In genomic region chr3:24495334-24495994, GRCh38 we compare ENCODE assay signal across 9 cellular contexts. TPM values are rescaled to one million over a fixed set of nuclear protein-coding genes. Genes with fewer than 3 reads are reported as not detected.
DNase-seq lines count a peak whose midpoint lies in the region; ATAC-seq and TF ChIP-seq lines count a peak whose summit lies in the region.
"Had no signal": no experiment of that assay in that cellular context is flagged by ENCODE, and none has a peak within 500 bp of the region (broad histone marks: within the 10 kb centered on the region; RNA-seq: fewer than 3 reads in every experiment).

No MANE protein-coding gene starts in this region.

- H3K4me3 ChIP-seq in WERI-Rb-1 (ENCODE audit: low read depth, low read length) (peak overlapping the region; percentile 70), heart right ventricle (peak overlapping the region; percentile 46 to 85 (median 76))
- H3K4me3 ChIP-seq: BLaER1 had no signal

- peak overlapping the region; percentile 95 for H3K27ac ChIP-seq in WERI-Rb-1
- peak overlapping the region; percentile 87 to 96 (median 94) for H3K27ac ChIP-seq in heart right ventricle
- H3K27ac ChIP-seq: BLaER1 had no signal

- H3K27me3 ChIP-seq in WERI-Rb-1 (ENCODE audit: insufficient read depth, low read depth, severe bottlenecking) (no peaks in the 10 kb centered on the region), heart right ventricle (peaks cover 0 to 55% (median 0%) of the 10 kb centered on the region in 7 donors)
- H3K27me3 ChIP-seq: BLaER1 had no signal

- ATAC-seq in heart right ventricle (peak; percentile 27 to 50 (median 38)), GM21786 (IDR thresholded peaks at IDR 0.05; ENCODE audit: unreplicated experiment) (no peak), HG03175 (IDR thresholded peaks at IDR 0.05; ENCODE audit: unreplicated experiment) (no peak)

- peaks cover 2 to 38% (median 13%) of the 10 kb centered on the region in 9 donors for H3K4me1 ChIP-seq in heart right ventricle
- H3K4me1 ChIP-seq: BLaER1 had no signal

- TF ChIP-seq CTCF in WERI-Rb-1 (IDR thresholded peaks at IDR 0.05; ENCODE audit: low read depth, low read length): no peak
- peak in 1 of 9 donors; percentile 30 for TF ChIP-seq CTCF in heart right ventricle (IDR thresholded peaks at IDR 0.05)

- intact Hi-C loops in heart right ventricle (cut with DNase I) (loop anchor here in 8 of 10 donors (2.0 to 10.0 kb wide), 8 partner anchors 121 to 501 kb away; no protein-coding TSS in a partner anchor), posterior cingulate gyrus (cut with DNase I) (loop anchor here (10.0 kb wide), 3 partner anchors 131 to 241 kb away; no protein-coding TSS in a partner anchor)

- 6 to 10% methylated on average over 58 to 61 of the region's 61 CpGs for WGBS in heart right ventricle, 2 donors

- H3K9me3 ChIP-seq in WERI-Rb-1 (ENCODE audit: severe bottlenecking) (no peaks in the 10 kb centered on the region), heart right ventricle (no peaks in the 10 kb centered on the region)

- peak; percentile 53 for DNase-seq in NCI-H748 (lab: John Stamatoyannopoulos, UW; ENCODE audit: unreplicated experiment)
- no peak for DNase-seq in NCI-H748 treated with DMSO at 0.1 percent for 48 hours (lab: John Stamatoyannopoulos, UW)
- DNase-seq in WERI-Rb-1: peak; percentile 69
- peak; percentile 42 to 48 for DNase-seq in heart right ventricle
- peak in 9 of 10 donors; percentile 18 to 88 (median 29) for DNase-seq in posterior cingulate gyrus
- DNase-seq in A172 (ENCODE audit: low spot score): no peak

- H3K36me3 ChIP-seq in WERI-Rb-1 (peaks cover 6% of the 10 kb centered on the region), heart right ventricle (no peaks in the 10 kb centered on the region)
- H3K36me3 ChIP-seq: BLaER1 had no signal

RNA-seq across cellular contexts. Expression of gene THRB, which starts 0.8 kb away (rescaled TPM):
- 10 to 100 TPM; 14.4 to 32.8 (median 26.4) TPM for total RNA-seq in heart right ventricle
- 1 to 10 TPM; 3.8 to 5.2 TPM for polyA plus RNA-seq in heart right ventricle
- not detected in 2 replicates for total RNA-seq in A172 (2014; rRNA removed; shearing (Covaris generic))

Comparison
In these comparisons a context has a peak if more than half of its experiments do, and no peak if none do; other contexts are left out.
1. DNase-seq: peak in NCI-H748 (single experiment), WERI-Rb-1 (single experiment), heart right ventricle (2 of 2) and posterior cingulate gyrus (9 of 10); none in NCI-H748 treated with DMSO at 0.1 percent for 48 hours (single experiment) and A172 (single experiment).
2. ATAC-seq: peak in heart right ventricle (8 of 8); none in GM21786 (single experiment) and HG03175 (single experiment).
3. RNA of gene THRB, which starts 0.8 kb away (total RNA-seq): 14.4 to 32.8 TPM in heart right ventricle; not detected in A172; every median in the first group is over 10 times any median in the second.